In genomic region chr9:35054185-35054835, GRCh38 we compare ENCODE assay signal across 2 cellular contexts.
TF ChIP-seq lines count a peak whose summit lies in the region.

No MANE protein-coding gene starts in this region.

TF ChIP-seq in A549, 52 proteins besides CTCF, POLR2A, EP300 and RAD21:
- peak; percentile 59; the same call in 1 of the 2 replicates for TF ChIP-seq POLR2AphosphoS2 (conservative IDR thresholded peaks at IDR 0.05; ENCODE audit: low read length)
- no peak for TF ChIP-seq HEYL (CRISPR knock-in tag; IDR thresholded peaks at IDR 0.05)
- no peak for TF ChIP-seq HOXB5 (CRISPR knock-in tag; IDR thresholded peaks at IDR 0.05)
- no peak for TF ChIP-seq EHF (CRISPR knock-in tag; IDR thresholded peaks at IDR 0.05)
- peak; percentile 11; the same call in 1 of the 2 replicates for TF ChIP-seq FOSB (CRISPR knock-in tag; IDR thresholded peaks at IDR 0.05)
- no peak for TF ChIP-seq JUNB (IDR thresholded peaks at IDR 0.05)

TF ChIP-seq in K562, 482 proteins besides CTCF, POLR2A, EP300 and RAD21:
- no peak for TF ChIP-seq RBM22 (IDR thresholded peaks at IDR 0.05; ENCODE audit: low read depth, low read length, poor library complexity, severe bottlenecking)
- no peak for TF ChIP-seq CC2D1A (IDR thresholded peaks at IDR 0.05)
- TF ChIP-seq HMBOX1 (IDR thresholded peaks at IDR 0.05), result peak; percentile 60; the same call in 1 of the 2 replicates
- no peak for TF ChIP-seq CEBPG (CRISPR knock-in tag; IDR thresholded peaks at IDR 0.05)
- TF ChIP-seq CEBPG (tag; conservative IDR thresholded peaks at IDR 0.05 in 1 of 2, IDR thresholded peaks at IDR 0.05 in 1 of 2), result peak in 1 of 2 experiments; percentile 36; a peak in 1 of 4 replicates
- TF ChIP-seq POLR2AphosphoS2 (IDR thresholded peaks at IDR 0.05; ENCODE audit: low read length), result peak; percentile 67; the same call in 1 of the 2 replicates
- TF ChIP-seq HDGF (IDR thresholded peaks at IDR 0.05), result no peak
